ENCODE assay signal across 9 cellular contexts in the genomic region with DNA sequence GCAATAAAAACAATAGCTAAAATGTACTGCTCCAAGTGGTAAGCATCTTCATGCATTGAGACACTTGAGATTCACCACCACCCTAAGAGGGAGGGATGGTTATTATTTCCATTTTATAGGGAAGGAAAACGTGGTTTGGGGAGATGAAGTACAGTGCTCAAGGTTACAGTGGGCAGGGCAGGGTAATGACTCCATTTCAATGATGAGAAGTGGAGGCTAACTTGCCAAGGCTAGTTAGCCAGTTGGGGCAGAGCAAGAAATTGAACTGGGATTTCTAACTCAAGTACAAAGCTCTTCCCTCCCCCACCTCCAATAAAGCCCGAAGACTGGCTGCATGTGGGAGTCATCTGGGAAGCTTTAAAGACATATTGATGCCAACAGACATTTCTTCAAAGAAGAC. TPM values are rescaled to one million over a fixed set of nuclear protein-coding genes. Genes with fewer than 3 reads are reported as not detected.
"Had no signal": no experiment of that assay in that cellular context is flagged by ENCODE, and none has a peak within 500 bp of the region (broad histone marks: within the 10 kb centered on the region; RNA-seq: fewer than 3 reads in every experiment).

No MANE protein-coding gene starts in this region.

- H2AFZ ChIP-seq: GM23248 had no signal

- H3K4me3 Mint-ChIP-seq: H9 had no signal

- DNase-seq: GM23248, H9, HCEC 1CT, KBM-7 had no signal

- H3K27ac ChIP-seq: GM23248, HL-60 had no signal

- H3K27ac Mint-ChIP-seq: IgD-negative memory B cell had no signal

- ATAC-seq: HepG2 had no signal

- H3K9ac ChIP-seq: GM23248 had no signal

- H3K4me3 ChIP-seq: GM23248 had no signal

- H3K4me1 Mint-ChIP-seq: H9 had no signal

RNA-seq across cellular contexts. Expression of a gene that starts 6.3 kb away (rescaled TPM):
- total RNA-seq: GM23248, H1, H9, HepG2, HT1080 had no signal
- polyA plus RNA-seq: GM23248, HepG2 had no signal

RNA-seq across cellular contexts. Expression of a gene that starts 57.4 kb away (rescaled TPM):
- polyA plus RNA-seq: IgD-negative memory B cell had no signal
